ENCODE assay signal across 8 cellular contexts in the genomic region with DNA sequence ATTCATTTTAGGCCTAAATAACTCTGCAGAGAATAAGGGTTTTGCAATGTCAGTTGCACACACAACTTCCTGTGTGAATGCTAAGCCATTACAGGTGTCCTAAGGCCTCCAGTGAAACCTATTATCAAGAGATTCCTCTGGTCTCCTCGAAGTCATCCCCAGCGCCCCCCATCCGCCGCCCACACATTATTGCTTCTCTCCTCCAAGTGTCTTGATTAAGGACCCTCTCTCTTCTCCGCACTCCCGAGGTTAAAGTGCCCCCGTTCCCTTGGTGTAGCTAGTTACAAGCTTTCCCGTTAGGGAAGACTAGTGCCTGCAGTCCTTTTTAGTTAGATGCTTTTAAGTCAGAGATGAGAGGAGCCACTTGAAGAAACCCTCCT. TPM values are rescaled to one million over a fixed set of nuclear protein-coding genes. Genes with fewer than 3 reads are reported as not detected.
DNase-seq lines count a peak whose midpoint lies in the region; ATAC-seq and TF ChIP-seq lines count a peak whose summit lies in the region.

No MANE protein-coding gene starts in this region.

- H3K4me3 Mint-ChIP-seq in activated CD4-positive, alpha-beta memory T cell treated with anti-CD3 and anti-CD28 coated beads for 36 hours = peak overlapping the region; percentile 96
- H3K4me3 Mint-ChIP-seq in natural killer cell = peak overlapping the region; percentile 98

- H3K4me1 ChIP-seq in effector memory CD4-positive, alpha-beta T cell (ENCODE audit: control insufficient read depth, insufficient read depth, low read length, poor library complexity, severe bottlenecking) = peaks cover 25% of the 10 kb centered on the region
- H3K4me1 ChIP-seq in transverse colon = peaks cover 9 to 35% (median 13%) of the 10 kb centered on the region in 4 donors

- peak; percentile 50 for DNase-seq in activated CD4-positive, CD25-positive, alpha-beta regulatory T cell treated with anti-CD3 and anti-CD28 coated beads, Interleukin-2, amount 50 U/mL, for 72 hours
- no peak for DNase-seq in activated CD4-positive, CD25-positive, alpha-beta regulatory T cell (lab: John Stamatoyannopoulos, UW)
- DNase-seq in activated CD4-positive, alpha-beta memory T cell treated with anti-CD3 and anti-CD28 coated beads for 36 hours = peak; percentile 61
- DNase-seq in effector memory CD4-positive, alpha-beta T cell = peak in 2 of 3 donors; percentile 6 to 24
- DNase-seq in natural killer cell (peak; percentile 48), transverse colon (peak; percentile 19), NCI-H1092 (lab: John Stamatoyannopoulos, UW) (no peak)

- H3K27me3 Mint-ChIP-seq in activated CD4-positive, alpha-beta memory T cell treated with anti-CD3 and anti-CD28 coated beads for 36 hours = peaks cover 2% of the 10 kb centered on the region
- H3K27me3 Mint-ChIP-seq in natural killer cell (ENCODE audit: low read depth in 2 of 2) = no peaks in the 10 kb centered on the region

- peak overlapping the region; percentile 89 for H3K4me3 ChIP-seq in effector memory CD4-positive, alpha-beta T cell (ENCODE audit: insufficient read depth, low read depth, low read length, poor library complexity, severe bottlenecking)
- H3K4me3 ChIP-seq in transverse colon = peak overlapping the region; percentile 3 to 87 (median 83)

- H3K27me3 ChIP-seq in effector memory CD4-positive, alpha-beta T cell (replicated peaks; ENCODE audit: control insufficient read depth, insufficient read depth, low read length, poor library complexity, severe bottlenecking) = no peaks in the 10 kb centered on the region
- H3K27me3 ChIP-seq in transverse colon = no peaks in the 10 kb centered on the region

- TF ChIP-seq CTCF in natural killer cell (IDR thresholded peaks at IDR 0.05) (no peak), transverse colon (IDR thresholded peaks at IDR 0.05) (no peak)

- WGBS in transverse colon (ENCODE audit: low coverage in 1 of 2), 2 donors = 23 to 38% methylated on average over 8 of the region's 8 CpGs

- ATAC-seq in natural killer cell (no peak), HG03460 (IDR thresholded peaks at IDR 0.05; ENCODE audit: unreplicated experiment) (no peak)

- intact Hi-C loops in activated CD4-positive, alpha-beta memory T cell treated with anti-CD3 and anti-CD28 coated beads for 36 hours (cut with micrococcal nuclease) = loop anchor here (1.0 to 10.0 kb wide), 9 partner anchors 13 to 1401 kb away; partner anchors contain the start of gene STX11
- intact Hi-C loops in natural killer cell (cut with micrococcal nuclease) (loop anchor here (1.0 to 10.0 kb wide), 7 partner anchors 15 to 1411 kb away; no protein-coding TSS in a partner anchor), transverse colon (cut with DNase I; ENCODE audit: low total_unique reads) (loop anchor here (10.0 kb wide), 1 partner anchor 59 kb away; no protein-coding TSS in a partner anchor)

- no peaks in the 10 kb centered on the region for H3K9me3 Mint-ChIP-seq in activated CD4-positive, alpha-beta memory T cell treated with anti-CD3 and anti-CD28 coated beads for 36 hours
- no peaks in the 10 kb centered on the region for H3K9me3 Mint-ChIP-seq in natural killer cell

- POLR2A ChIA-PET in activated CD4-positive, alpha-beta memory T cell treated with anti-CD3 and anti-CD28 coated beads for 36 hours (lab: Charles Lee) = interaction anchor here (0.6 to 2.3 kb wide), 16 partner anchors 9 to 612 kb away, joined by 3 to 20 read pairs (median 5); no protein-coding TSS in a partner anchor

- TF ChIP-seq POLR2A in transverse colon (IDR thresholded peaks at IDR 0.05) = no peak

- H3K9me3 ChIP-seq in effector memory CD4-positive, alpha-beta T cell (ENCODE audit: control insufficient read depth, low read length) = no peaks in the 10 kb centered on the region
- no peaks in the 10 kb centered on the region for H3K9me3 ChIP-seq in transverse colon

- peak overlapping the region; percentile 99 for H3K27ac Mint-ChIP-seq in activated CD4-positive, alpha-beta memory T cell treated with anti-CD3 and anti-CD28 coated beads for 36 hours
- peak overlapping the region; percentile 99 for H3K27ac Mint-ChIP-seq in natural killer cell

- H3K36me3 Mint-ChIP-seq in activated CD4-positive, alpha-beta memory T cell treated with anti-CD3 and anti-CD28 coated beads for 36 hours = peaks cover 6% of the 10 kb centered on the region
- no peaks in the 10 kb centered on the region for H3K36me3 Mint-ChIP-seq in natural killer cell

- CTCF ChIA-PET in activated CD4-positive, alpha-beta memory T cell treated with anti-CD3 and anti-CD28 coated beads for 36 hours (lab: Charles Lee) = interaction anchor here (0.6 to 3.0 kb wide), 12 partner anchors 9 to 250 kb away, joined by 3 to 12 read pairs (median 4); no protein-coding TSS in a partner anchor

- peak overlapping the region; percentile 100 for H3K27ac ChIP-seq in effector memory CD4-positive, alpha-beta T cell (ENCODE audit: insufficient read depth, low read length, poor library complexity, severe bottlenecking)
- peak overlapping the region; percentile 94 to 99 (median 98) for H3K27ac ChIP-seq in transverse colon

- peaks cover 49% of the 10 kb centered on the region for H3K4me1 Mint-ChIP-seq in activated CD4-positive, alpha-beta memory T cell treated with anti-CD3 and anti-CD28 coated beads for 36 hours (ENCODE audit: low read depth)
- peaks cover 45 to 47% of the 10 kb centered on the region in 2 donors for H3K4me1 Mint-ChIP-seq in natural killer cell

- H3K36me3 ChIP-seq in effector memory CD4-positive, alpha-beta T cell (ENCODE audit: control insufficient read depth, insufficient read depth, low read length) = no peaks in the 10 kb centered on the region
- H3K36me3 ChIP-seq in transverse colon = no peaks in the 10 kb centered on the region

- in situ Hi-C loops in transverse colon (cut with MboI; ENCODE audit: low pct_ligation_motif_present in 1 of 4, low pct_unique_long_range_greater_than_20kb in 1 of 4, low sequenced_read_pairs in 3 of 4) = no loop called here

- TF ChIP-seq EP300 in transverse colon (IDR thresholded peaks at IDR 0.05; ENCODE audit: low read depth) = no peak

RNA-seq across cellular contexts. Expression of gene HIVEP2, which starts 1.2 kb away (rescaled TPM):
- 10 to 100 TPM; 24.3 to 25.1 TPM for total RNA-seq in activated CD4-positive, alpha-beta memory T cell treated with anti-CD3 and anti-CD28 coated beads for 36 hours
- 10 to 100 TPM; 14.6 to 21.6 (median 18.7) TPM for total RNA-seq in natural killer cell
- 10 to 100 TPM in 3 of 4 donors, 1 to 10 TPM in 1; 10.0 to 22.5 (median 13.7) TPM for total RNA-seq in transverse colon

Comparison
In these comparisons a context has a peak if more than half of its experiments do, and no peak if none do; other contexts are left out.
1. DNase-seq: peak in activated CD4-positive, CD25-positive, alpha-beta regulatory T cell treated with anti-CD3 and anti-CD28 coated beads, Interleukin-2, amount 50 U/mL, for 72 hours (single experiment), activated CD4-positive, alpha-beta memory T cell treated with anti-CD3 and anti-CD28 coated beads for 36 hours (single experiment), effector memory CD4-positive, alpha-beta T cell (2 of 3), natural killer cell (single experiment) and transverse colon (single experiment); none in activated CD4-positive, CD25-positive, alpha-beta regulatory T cell (0 of 4) and NCI-H1092 (single experiment).